19 cellular contexts compared by ENCODE assay signal in the genomic region with DNA sequence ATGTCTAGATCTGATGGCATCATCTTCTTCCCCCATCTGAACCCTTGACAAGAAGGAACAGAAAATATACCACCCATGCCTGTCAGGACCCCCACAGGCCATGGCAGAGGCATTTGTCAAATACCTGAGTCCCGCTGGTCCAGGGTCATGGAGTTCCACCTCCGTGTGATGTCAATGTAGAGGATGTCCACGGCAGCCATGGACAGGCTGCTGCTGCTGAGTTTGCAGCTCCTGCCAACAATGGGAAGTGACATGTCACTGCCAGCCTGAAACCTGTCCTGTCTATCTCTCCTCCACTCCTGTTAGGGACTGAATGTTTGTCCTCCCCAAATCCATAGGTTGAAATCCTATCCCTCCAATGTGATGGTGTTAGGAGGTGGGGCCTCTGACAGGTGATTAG.
"Had no signal": no experiment of that assay in that cellular context is flagged by ENCODE, and none has a peak within 500 bp of the region (broad histone marks: within the 10 kb centered on the region; RNA-seq: fewer than 3 reads in every experiment).

No MANE protein-coding gene starts in this region.

- H3K4me1 Mint-ChIP-seq: activated naive CD8-positive, alpha-beta T cell treated with anti-CD3 and anti-CD28 coated beads, Interleukin-2, amount 10 ng/mL, durations not matched to agents 7 days and 5 days; mesothelial cell of epicardium; natural killer cell; stimulated activated naive CD8-positive, alpha-beta T cell treated with anti-CD3 and anti-CD28 coated beads, Interleukin-15, amount 100 ng/mL, for 72 hours had no signal

- ATAC-seq: natural killer cell; stimulated activated naive CD8-positive, alpha-beta T cell treated with anti-CD3 and anti-CD28 coated beads, Interleukin-15, amount 100 ng/mL, for 72 hours had no signal

- H3K36me3 Mint-ChIP-seq: activated naive CD8-positive, alpha-beta T cell treated with anti-CD3 and anti-CD28 coated beads, Interleukin-2, amount 10 ng/mL, durations not matched to agents 7 days and 5 days; mesothelial cell of epicardium; natural killer cell had no signal

- H3K9me3 Mint-ChIP-seq: activated naive CD8-positive, alpha-beta T cell treated with anti-CD3 and anti-CD28 coated beads, Interleukin-2, amount 10 ng/mL, durations not matched to agents 7 days and 5 days; mesothelial cell of epicardium; natural killer cell; stimulated activated naive CD8-positive, alpha-beta T cell treated with anti-CD3 and anti-CD28 coated beads, Interleukin-15, amount 100 ng/mL, for 72 hours; T-helper 1 cell treated with Interleukin-12 subunit alpha and Interleukin-12 subunit beta and Interleukin-4 antibody, amounts not matched to agents 30 μg/mL and 1 μg/mL, for 36 hours had no signal

- H3K27me3 ChIP-seq: suprapubic skin, tibial nerve had no signal

- H3K4me1 ChIP-seq: suprapubic skin had no signal

- H3K4me3 Mint-ChIP-seq: activated naive CD8-positive, alpha-beta T cell treated with anti-CD3 and anti-CD28 coated beads, Interleukin-2, amount 10 ng/mL, durations not matched to agents 7 days and 5 days; mesothelial cell of epicardium; natural killer cell; stimulated activated naive CD8-positive, alpha-beta T cell treated with anti-CD3 and anti-CD28 coated beads, Interleukin-15, amount 100 ng/mL, for 72 hours; T-helper 1 cell treated with Interleukin-12 subunit alpha and Interleukin-12 subunit beta and Interleukin-4 antibody, amounts not matched to agents 30 μg/mL and 1 μg/mL, for 36 hours had no signal

- H3K27me3 Mint-ChIP-seq: activated naive CD8-positive, alpha-beta T cell treated with anti-CD3 and anti-CD28 coated beads, Interleukin-2, amount 10 ng/mL, durations not matched to agents 7 days and 5 days; stimulated activated naive CD8-positive, alpha-beta T cell treated with anti-CD3 and anti-CD28 coated beads, Interleukin-15, amount 100 ng/mL, for 72 hours had no signal

- DNase-seq: activated CD4-positive, alpha-beta T cell treated with anti-CD3 and anti-CD28 coated beads for 4 hours; activated CD4-positive, alpha-beta T cell treated with anti-CD3 and anti-CD28 coated beads, Interleukin-2, amount 50 U/mL, for 48 hours; activated CD4-positive, CD25-positive, alpha-beta regulatory T cell; activated naive CD4-positive, alpha-beta T cell treated with Interleukin-2 at 50 U/mL for 16 hours; activated naive CD8-positive, alpha-beta T cell treated with anti-CD3 and anti-CD28 coated beads, Interleukin-2, amount 10 ng/mL, durations not matched to agents 7 days and 5 days; activated T-cell treated with anti-CD3 and anti-CD28 coated beads, Interleukin-2, amount 50 U/mL, for 48 hours; amniotic stem cell; effector CD8-positive, alpha-beta T cell; foreskin melanocyte; natural killer cell; retina; stimulated activated CD4-positive, alpha-beta T cell treated with anti-CD3 and anti-CD28 coated beads, Interleukin-12 subunit alpha, Interleukin-12 subunit beta, amount 100 ng/mL, for 4 hours; stimulated activated CD4-positive, alpha-beta T cell treated with anti-CD3 and anti-CD28 coated beads, Interleukin-4, amount 100 ng/mL, for 4 hours; stimulated activated naive CD8-positive, alpha-beta T cell treated with anti-CD3 and anti-CD28 coated beads, Interleukin-15, amount 100 ng/mL, for 72 hours had no signal

- H3K9me3 ChIP-seq: suprapubic skin, tibial nerve had no signal

- H3K36me3 ChIP-seq: suprapubic skin had no signal

- H3K4me3 ChIP-seq: lung, suprapubic skin, tibial nerve had no signal

- H3K27ac Mint-ChIP-seq: activated naive CD8-positive, alpha-beta T cell treated with anti-CD3 and anti-CD28 coated beads, Interleukin-2, amount 10 ng/mL, durations not matched to agents 7 days and 5 days; mesothelial cell of epicardium; natural killer cell; T-helper 1 cell treated with Interleukin-12 subunit alpha and Interleukin-12 subunit beta and Interleukin-4 antibody, amounts not matched to agents 30 μg/mL and 1 μg/mL, for 36 hours had no signal

- H3K27ac ChIP-seq: suprapubic skin, tibial nerve had no signal
